1 cellular context compared by ENCODE assay signal in the genomic region with DNA sequence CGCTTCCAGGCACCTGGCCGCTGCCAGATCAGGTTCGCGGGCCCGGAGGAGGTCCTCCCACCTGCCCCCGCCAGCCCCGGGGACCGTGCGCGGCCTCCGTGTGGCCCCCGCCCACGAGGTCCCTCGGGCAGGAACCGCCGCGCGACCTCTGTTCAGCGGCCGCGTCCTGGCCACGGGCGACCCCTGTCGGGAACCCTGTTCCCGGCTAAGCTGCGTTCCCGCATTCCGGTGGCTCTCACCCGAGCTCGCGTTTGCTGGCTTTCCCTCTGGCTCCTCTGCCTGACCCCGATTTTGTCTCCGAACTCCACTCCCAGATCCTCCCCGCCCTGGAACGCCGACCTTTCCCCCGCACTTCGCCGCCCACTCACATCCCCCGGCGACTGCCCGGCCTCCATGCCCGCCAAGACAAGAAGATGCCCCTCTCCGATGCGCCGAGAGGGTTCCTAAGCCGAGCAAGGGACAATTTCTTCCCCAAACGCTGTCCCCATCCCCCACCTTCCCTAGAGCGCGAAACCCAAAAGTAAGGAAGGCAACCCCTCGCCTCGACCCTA.
A peak's percentile ranks its signal among the peaks of the same experiment; 100 is the strongest.
TF ChIP-seq lines count a peak whose summit lies in the region.

No MANE protein-coding gene starts in this region.

TF ChIP-seq in HEK293, 187 proteins besides CTCF, POLR2A, EP300 and RAD21 (continued from another document):
- TF ChIP-seq ZSCAN18 (tag by site-specific recombination; IDR thresholded peaks at IDR 0.05) (no peak), ZBTB20 (tag by site-specific recombination; IDR thresholded peaks at IDR 0.05) (peak; percentile 68; the same call in 1 of the 2 replicates), ZNF544 (tag by site-specific recombination; IDR thresholded peaks at IDR 0.05) (no peak), ZNF664 (tag by site-specific recombination; IDR thresholded peaks at IDR 0.05) (no peak), ZNF76 (tag by site-specific recombination; IDR thresholded peaks at IDR 0.05; ENCODE audit: borderline replicate concordance, low read depth) (no peak; the same call in 1 of the 2 replicates), RBAK (tag by site-specific recombination; IDR thresholded peaks at IDR 0.05) (no peak), ZBTB26 (tag by site-specific recombination; optimal IDR thresholded peaks at IDR 0.05) (peak; percentile 84), ZNF837 (tag by site-specific recombination; IDR thresholded peaks at IDR 0.05) (no peak), BCL11A (tag by site-specific recombination; IDR thresholded peaks at IDR 0.05; ENCODE audit: low read depth) (no peak), ZNF701 (tag by site-specific recombination; IDR thresholded peaks at IDR 0.05) (no peak), GLIS2 (tag by site-specific recombination; IDR thresholded peaks at IDR 0.05) (peak; percentile 67), ZNF707 (tag by site-specific recombination; IDR thresholded peaks at IDR 0.05) (no peak), YY2 (tag by site-specific recombination; IDR thresholded peaks at IDR 0.05) (no peak), ZNF366 (tag by site-specific recombination; conservative IDR thresholded peaks at IDR 0.05) (0 out of 2 replicates have a peak, but pooled peaks have one; percentile 21), ZNF18 (tag by site-specific recombination; IDR thresholded peaks at IDR 0.05) (no peak), ZNF112 (tag by site-specific recombination; IDR thresholded peaks at IDR 0.05) (no peak), EGR2 (tag by site-specific recombination; IDR thresholded peaks at IDR 0.05; ENCODE audit: low read depth) (peak; percentile 89), ZFHX2 (tag by site-specific recombination; conservative IDR thresholded peaks at IDR 0.05) (peak; percentile 95), ZNF843 (tag by site-specific recombination; IDR thresholded peaks at IDR 0.05) (peak; percentile 36; the same call in 1 of the 2 replicates), ZNF391 (tag by site-specific recombination; IDR thresholded peaks at IDR 0.05; ENCODE audit: borderline replicate concordance, low read depth) (0 out of 2 replicates have a peak, but pooled peaks have one; percentile 60), ZNF521 (tag by site-specific recombination; IDR thresholded peaks at IDR 0.05) (no peak), ZNF398 (tag by site-specific recombination; IDR thresholded peaks at IDR 0.05) (peak; percentile 51; the same call in 1 of the 2 replicates), ATF2 (tag by site-specific recombination; IDR thresholded peaks at IDR 0.05; ENCODE audit: low read depth) (no peak), ZNF202 (tag by site-specific recombination; IDR thresholded peaks at IDR 0.05; ENCODE audit: borderline replicate concordance) (no peak; the same call in 1 of the 2 replicates), PRDM1 (tag by site-specific recombination; IDR thresholded peaks at IDR 0.05) (peak; percentile 87), HOXC10 (CRISPR knock-in tag; IDR thresholded peaks at IDR 0.05) (no peak), ZBTB8A (tag by site-specific recombination; IDR thresholded peaks at IDR 0.05) (no peak; the same call in 1 of the 2 replicates)
- TF ChIP-seq, protein P1, sequence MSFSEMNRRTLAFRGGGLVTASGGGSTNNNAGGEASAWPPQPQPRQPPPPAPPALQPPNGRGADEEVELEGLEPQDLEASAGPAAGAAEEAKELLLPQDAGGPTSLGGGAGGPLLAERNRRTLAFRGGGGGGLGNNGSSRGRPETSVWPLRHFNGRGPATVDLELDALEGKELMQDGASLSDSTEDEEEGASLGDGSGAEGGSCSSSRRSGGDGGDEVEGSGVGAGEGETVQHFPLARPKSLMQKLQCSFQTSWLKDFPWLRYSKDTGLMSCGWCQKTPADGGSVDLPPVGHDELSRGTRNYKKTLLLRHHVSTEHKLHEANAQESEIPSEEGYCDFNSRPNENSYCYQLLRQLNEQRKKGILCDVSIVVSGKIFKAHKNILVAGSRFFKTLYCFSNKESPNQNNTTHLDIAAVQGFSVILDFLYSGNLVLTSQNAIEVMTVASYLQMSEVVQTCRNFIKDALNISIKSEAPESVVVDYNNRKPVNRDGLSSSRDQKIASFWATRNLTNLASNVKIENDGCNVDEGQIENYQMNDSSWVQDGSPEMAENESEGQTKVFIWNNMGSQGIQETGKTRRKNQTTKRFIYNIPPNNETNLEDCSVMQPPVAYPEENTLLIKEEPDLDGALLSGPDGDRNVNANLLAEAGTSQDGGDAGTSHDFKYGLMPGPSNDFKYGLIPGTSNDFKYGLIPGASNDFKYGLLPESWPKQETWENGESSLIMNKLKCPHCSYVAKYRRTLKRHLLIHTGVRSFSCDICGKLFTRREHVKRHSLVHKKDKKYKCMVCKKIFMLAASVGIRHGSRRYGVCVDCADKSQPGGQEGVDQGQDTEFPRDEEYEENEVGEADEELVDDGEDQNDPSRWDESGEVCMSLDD (tag by site-specific recombination; IDR thresholded peaks at IDR 0.05) = peak; percentile 58; the same call in 1 of the 2 replicates
- TF ChIP-seq, protein P2, sequence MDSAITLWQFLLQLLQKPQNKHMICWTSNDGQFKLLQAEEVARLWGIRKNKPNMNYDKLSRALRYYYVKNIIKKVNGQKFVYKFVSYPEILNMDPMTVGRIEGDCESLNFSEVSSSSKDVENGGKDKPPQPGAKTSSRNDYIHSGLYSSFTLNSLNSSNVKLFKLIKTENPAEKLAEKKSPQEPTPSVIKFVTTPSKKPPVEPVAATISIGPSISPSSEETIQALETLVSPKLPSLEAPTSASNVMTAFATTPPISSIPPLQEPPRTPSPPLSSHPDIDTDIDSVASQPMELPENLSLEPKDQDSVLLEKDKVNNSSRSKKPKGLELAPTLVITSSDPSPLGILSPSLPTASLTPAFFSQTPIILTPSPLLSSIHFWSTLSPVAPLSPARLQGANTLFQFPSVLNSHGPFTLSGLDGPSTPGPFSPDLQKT (IDR thresholded peaks at IDR 0.05; ENCODE audit: borderline replicate concordance, low read depth, low read length) = no peak
